In genomic region chr2:208025814-208026184, GRCh38 we compare ENCODE assay signal across 8 cellular contexts. TPM values are rescaled to one million over a fixed set of nuclear protein-coding genes. Genes with fewer than 3 reads are reported as not detected.
DNase-seq lines count a peak whose midpoint lies in the region; ATAC-seq and TF ChIP-seq lines count a peak whose summit lies in the region.

No MANE protein-coding gene starts in this region.

- peaks cover 2% of the 10 kb centered on the region for H3K9me3 Mint-ChIP-seq in glutamatergic neuron (ENCODE audit: unreplicated experiment)

- H3K27ac ChIP-seq in gastrocnemius medialis: peak overlapping the region; percentile 78 to 93 (median 88)

- TF ChIP-seq POLR2A in gastrocnemius medialis (IDR thresholded peaks at IDR 0.05): no peak

- no peak for TF ChIP-seq CTCF in AG10803 (conservative IDR thresholded peaks at IDR 0.05; ENCODE audit: low read length)
- TF ChIP-seq CTCF in LNCaP clone FGC (IDR thresholded peaks at IDR 0.05; ENCODE audit: control insufficient read depth, extremely low read depth, insufficient read depth): no peak
- no peak for TF ChIP-seq CTCF in glutamatergic neuron (IDR thresholded peaks at IDR 0.05; ENCODE audit: partially characterized antibody, unreplicated experiment)
- no peak for TF ChIP-seq CTCF in gastrocnemius medialis (IDR thresholded peaks at IDR 0.05 in 4 of 5, conservative IDR thresholded peaks at IDR 0.05 in 1 of 5)

- peak overlapping the region; percentile 98 for H3K4me3 Mint-ChIP-seq in glutamatergic neuron (ENCODE audit: unreplicated experiment)

- H3K27me3 ChIP-seq in gastrocnemius medialis: no peaks in the 10 kb centered on the region

- peak; percentile 7 for DNase-seq in AG10803 (ENCODE audit: low read depth)
- no peak for DNase-seq in LNCaP clone FGC (ENCODE audit: low read depth)
- DNase-seq in activated T-helper 1 cell treated with anti-CD3 and anti-CD28 coated beads, Interleukin-2, amount 50 U/mL, for 16 hours (ENCODE audit: low read depth in 1 of 2, low spot score in 1 of 2): peak; percentile 7 to 8
- no peak for DNase-seq in glutamatergic neuron
- DNase-seq in gastrocnemius medialis: no peak
- DNase-seq in GF-D8 (lab: John Stamatoyannopoulos, UW): no peak
- DNase-seq in H4 (ENCODE audit: low spot score): no peak

- in situ Hi-C loops in gastrocnemius medialis (cut with MboI; ENCODE audit: low sequenced_read_pairs in 4 of 4): loop anchor here in 2 of 4 donors (25.0 kb wide), 2 partner anchors 388 to 413 kb away; partner anchors contain the start of gene METTL21A (in 1 of the 2)

- H3K4me3 ChIP-seq in AG10803 (ENCODE audit: low read length) (peak overlapping the region; percentile 90), LNCaP clone FGC (ENCODE audit: low read depth, low read length) (peak overlapping the region; percentile 93), gastrocnemius medialis (peak overlapping the region; percentile 83 to 91 (median 88))

- no peaks in the 10 kb centered on the region for H3K9me3 ChIP-seq in gastrocnemius medialis

- no peaks in the 10 kb centered on the region for H3K4me1 Mint-ChIP-seq in glutamatergic neuron (ENCODE audit: low read depth, unreplicated experiment)

- peak; percentile 26 for ATAC-seq in GM19467 (IDR thresholded peaks at IDR 0.05; ENCODE audit: unreplicated experiment)
- ATAC-seq in gastrocnemius medialis: peak in 1 of 2 donors; percentile 2

- H3K27me3 Mint-ChIP-seq in glutamatergic neuron (ENCODE audit: unreplicated experiment): peaks cover 2% of the 10 kb centered on the region

- H3K4me1 ChIP-seq in gastrocnemius medialis: peaks cover 24 to 28% of the 10 kb centered on the region in 2 donors

- intact Hi-C loops in gastrocnemius medialis (cut with DNase I; ENCODE audit: low total_unique reads): loop anchor here (1.0 to 5.0 kb wide), 2 partner anchors 256 to 398 kb away; partner anchors contain the start of genes FZD5 and METTL21A

- H3K36me3 Mint-ChIP-seq in glutamatergic neuron (ENCODE audit: unreplicated experiment): no peaks in the 10 kb centered on the region

- H3K27ac Mint-ChIP-seq in glutamatergic neuron (ENCODE audit: unreplicated experiment): peak overlapping the region; percentile 81

- H3K36me3 ChIP-seq in gastrocnemius medialis: no peaks in the 10 kb centered on the region

RNA-seq across cellular contexts. Expression of gene PLEKHM3, which starts 0.5 kb away (rescaled TPM):
- total RNA-seq in glutamatergic neuron (ENCODE audit: unreplicated experiment): 19.5 TPM
- total RNA-seq in gastrocnemius medialis: 1 to 10 TPM; 5.6 to 8.8 (median 6.8) TPM
- total RNA-seq in H4 (2014; rRNA removed; shearing (Covaris generic)): 2.2 and 2.8 TPM in 2 replicates

Comparison
In these comparisons a context has a peak if more than half of its experiments do, and no peak if none do; other contexts are left out.
1. DNase-seq: peak in AG10803 (single experiment) and activated T-helper 1 cell treated with anti-CD3 and anti-CD28 coated beads, Interleukin-2, amount 50 U/mL, for 16 hours (2 of 2); none in LNCaP clone FGC (single experiment), glutamatergic neuron (single experiment), gastrocnemius medialis (0 of 2), GF-D8 (single experiment) and H4 (single experiment).
2. Peak in every context shown above with its lines, with median percentiles within 50 percentile points of each other: H3K4me3 ChIP-seq.